25 cellular contexts compared by ENCODE assay signal in the genomic region with DNA sequence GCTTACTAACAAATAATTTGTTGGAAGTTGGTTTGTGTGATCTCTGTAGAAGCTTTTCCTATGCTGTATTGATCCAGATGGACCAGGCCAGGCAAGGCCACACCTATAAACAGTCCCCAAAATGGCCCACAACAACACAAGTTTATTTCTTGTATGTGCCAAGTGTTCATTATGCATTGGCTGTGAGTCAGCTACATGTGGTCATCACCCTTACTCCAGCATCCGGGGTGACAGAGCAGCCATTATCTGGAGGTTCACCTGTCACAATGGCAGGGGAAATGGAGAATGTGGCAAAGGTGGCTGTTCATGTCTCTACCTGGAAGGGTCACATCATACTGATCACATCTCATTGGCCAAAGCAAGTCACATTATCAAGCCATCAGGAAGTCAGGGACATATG.
"Had no signal": no experiment of that assay in that cellular context is flagged by ENCODE, and none has a peak within 500 bp of the region (broad histone marks: within the 10 kb centered on the region; RNA-seq: fewer than 3 reads in every experiment).

No MANE protein-coding gene starts in this region.

- H3K36me3 ChIP-seq: esophagus muscularis mucosa, gastroesophageal sphincter, neutrophil, spleen, tibial nerve, upper lobe of right lung, vagina had no signal

- H3K9me3 ChIP-seq: esophagus muscularis mucosa, gastroesophageal sphincter, neutrophil, spleen, testis, tibial nerve, upper lobe of right lung, vagina had no signal

- H3K27ac ChIP-seq: epithelial cell of prostate, esophagus muscularis mucosa, gastroesophageal sphincter, neutrophil, testis, tibial nerve, upper lobe of right lung, vagina had no signal

- H3K27ac Mint-ChIP-seq: dendritic cell treated with granulocyte-macrophage colony-stimulating factor and Interleukin-4, amounts not matched to agents 40 ng/mL and 50 ng/mL, for 4 days; effector memory CD8-positive, alpha-beta T cell; naive thymus-derived CD4-positive, alpha-beta T cell; stimulated activated naive B cell treated with anti-CD40 and anti-IgM and Interleukin-4, amounts not matched to agents 10 μg/mL and 1 μg/mL and 100 μg/mL, for 72 hours; stimulated activated naive CD8-positive, alpha-beta T cell treated with anti-CD3 and anti-CD28 coated beads, Interleukin-15, amount 100 ng/mL, for 72 hours had no signal

- H3K27me3 Mint-ChIP-seq: dendritic cell treated with granulocyte-macrophage colony-stimulating factor and Interleukin-4, amounts not matched to agents 40 ng/mL and 50 ng/mL, for 4 days; effector memory CD8-positive, alpha-beta T cell; naive thymus-derived CD4-positive, alpha-beta T cell; stimulated activated naive B cell treated with anti-CD40 and anti-IgM and Interleukin-4, amounts not matched to agents 10 μg/mL and 1 μg/mL and 100 μg/mL, for 72 hours; stimulated activated naive CD8-positive, alpha-beta T cell treated with anti-CD3 and anti-CD28 coated beads, Interleukin-15, amount 100 ng/mL, for 72 hours had no signal

- H3K27me3 ChIP-seq: esophagus muscularis mucosa, gastroesophageal sphincter, neutrophil, spleen, testis, tibial nerve, upper lobe of right lung, vagina had no signal

- H3K36me3 Mint-ChIP-seq: stimulated activated naive B cell treated with anti-CD40 and anti-IgM and Interleukin-4, amounts not matched to agents 10 μg/mL and 1 μg/mL and 100 μg/mL, for 72 hours had no signal

- H3K9me3 Mint-ChIP-seq: dendritic cell treated with granulocyte-macrophage colony-stimulating factor and Interleukin-4, amounts not matched to agents 40 ng/mL and 50 ng/mL, for 4 days; effector memory CD8-positive, alpha-beta T cell; stimulated activated naive CD8-positive, alpha-beta T cell treated with anti-CD3 and anti-CD28 coated beads, Interleukin-15, amount 100 ng/mL, for 72 hours had no signal

- H3K4me1 ChIP-seq: gastroesophageal sphincter, testis, upper lobe of right lung, vagina had no signal

- ATAC-seq: effector memory CD8-positive, alpha-beta T cell; gastroesophageal sphincter; left colon; left ventricle myocardium superior; naive thymus-derived CD4-positive, alpha-beta T cell; sciatic nerve; stimulated activated naive B cell treated with anti-CD40 and anti-IgM and Interleukin-4, amounts not matched to agents 10 μg/mL and 1 μg/mL and 100 μg/mL, for 72 hours; stimulated activated naive CD8-positive, alpha-beta T cell treated with anti-CD3 and anti-CD28 coated beads, Interleukin-15, amount 100 ng/mL, for 72 hours; upper lobe of right lung had no signal

- H3K4me3 ChIP-seq: esophagus muscularis mucosa, gastroesophageal sphincter, lung, spleen, testis, tibial nerve, upper lobe of right lung, vagina had no signal

- DNase-seq: effector memory CD8-positive, alpha-beta T cell; foreskin fibroblast; glutamatergic neuron; kidney; left colon; left ventricle myocardium superior; naive thymus-derived CD4-positive, alpha-beta T cell; posterior cingulate gyrus; spleen; stimulated activated CD4-positive, alpha-beta T cell treated with anti-CD3 and anti-CD28 coated beads, Interleukin-15, amount 100 ng/mL, for 24 hours; stimulated activated CD4-positive, alpha-beta T cell treated with anti-CD3 and anti-CD28 coated beads, Interleukin-1b, Interleukin-23, amount 100 ng/mL, for 48 hours; stimulated activated CD4-positive, alpha-beta T cell treated with anti-CD3 and anti-CD28 coated beads, Interleukin-4, amount 100 ng/mL, for 24 hours; stimulated activated naive B cell treated with anti-CD40 and anti-IgM and Interleukin-4, amounts not matched to agents 10 μg/mL and 1 μg/mL and 100 μg/mL, for 72 hours; stimulated activated naive CD8-positive, alpha-beta T cell treated with anti-CD3 and anti-CD28 coated beads, Interleukin-15, amount 100 ng/mL, for 72 hours; testis; upper lobe of right lung had no signal

- H3K4me3 Mint-ChIP-seq: dendritic cell treated with granulocyte-macrophage colony-stimulating factor and Interleukin-4, amounts not matched to agents 40 ng/mL and 50 ng/mL, for 4 days; effector memory CD8-positive, alpha-beta T cell; naive thymus-derived CD4-positive, alpha-beta T cell; stimulated activated naive B cell treated with anti-CD40 and anti-IgM and Interleukin-4, amounts not matched to agents 10 μg/mL and 1 μg/mL and 100 μg/mL, for 72 hours; stimulated activated naive CD8-positive, alpha-beta T cell treated with anti-CD3 and anti-CD28 coated beads, Interleukin-15, amount 100 ng/mL, for 72 hours had no signal
